ENCODE assay signal across 13 cellular contexts in genomic region chr1:198880397-198880796, GRCh38.
A peak's percentile ranks its signal among the peaks of the same experiment; 100 is the strongest.
DNase-seq lines count a peak whose midpoint lies in the region; TF ChIP-seq lines count a peak whose summit lies in the region.
"Had no signal": no experiment of that assay in that cellular context is flagged by ENCODE, and none has a peak within 500 bp of the region (broad histone marks: within the 10 kb centered on the region; RNA-seq: fewer than 3 reads in every experiment).

No MANE protein-coding gene starts in this region.

- TF ChIP-seq CTCF in cardiac fibroblast (IDR thresholded peaks at IDR 0.05; ENCODE audit: low read depth, low read length) = no peak

- in situ Hi-C loops in KBM-7 (cut with MboI; ENCODE audit: low pct_unique_long_range_greater_than_20kb, low sequenced_read_pairs) = no loop called here

- DNase-seq in ELR (ENCODE audit: low read depth) (peak; percentile 50), NCI-H226 (peak; percentile 60), cardiac fibroblast (ENCODE audit: low read depth in 2 of 2) (peak; percentile 74 to 75), non-pigmented ciliary epithelial cell (ENCODE audit: low read depth) (peak; percentile 57), DMS 273 (lab: John Stamatoyannopoulos, UW; ENCODE audit: unreplicated experiment) (no peak), NCI-H1092 (lab: John Stamatoyannopoulos, UW) (no peak), KBM-7 (no peak)
- no peak for DNase-seq in stimulated activated CD4-positive, alpha-beta T cell treated with anti-CD3 and anti-CD28 coated beads, Interleukin-1b, Interleukin-23, amount 100 ng/mL, for 48 hours
- DNase-seq: head of caudate nucleus, left colon, NCI-H1436, NCI-H510A, thyroid gland had no signal

- H3K4me3 ChIP-seq in cardiac fibroblast (replicated peaks in 1 of 2; ENCODE audit: low read depth in 2 of 2, low read length in 2 of 2) = no peak overlapping the region
- H3K4me3 ChIP-seq: thyroid gland had no signal

Comparison
In these comparisons a context has a peak if more than half of its experiments do, and no peak if none do; other contexts are left out.
1. DNase-seq: peak in ELR (single experiment), NCI-H226 (single experiment), cardiac fibroblast (2 of 2) and non-pigmented ciliary epithelial cell (single experiment); none in DMS 273 (single experiment), NCI-H1092 (single experiment), KBM-7 (single experiment) and stimulated activated CD4-positive, alpha-beta T cell treated with anti-CD3 and anti-CD28 coated beads, Interleukin-1b, Interleukin-23, amount 100 ng/mL, for 48 hours (single experiment).